Comparison of ENCODE assay signal across 26 cellular contexts in the genomic region with DNA sequence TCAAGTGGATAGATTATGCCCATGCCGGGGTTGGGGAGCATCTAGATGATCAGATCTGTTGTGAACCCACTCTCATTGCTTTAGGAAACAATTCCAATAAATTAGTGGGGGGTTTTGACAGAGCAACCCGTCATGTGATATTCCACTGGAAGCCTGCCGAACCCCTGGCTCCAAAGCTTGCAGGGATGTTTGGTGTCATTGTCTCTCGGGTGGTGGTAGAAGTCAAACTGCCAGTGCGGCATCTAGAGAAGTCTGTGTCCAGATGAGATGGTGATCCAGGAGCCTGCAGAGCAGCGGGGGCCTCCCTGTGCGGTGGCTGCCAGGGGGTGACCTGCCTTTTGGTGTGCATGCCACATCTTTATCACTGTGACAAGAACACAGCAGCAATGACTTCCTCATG.
DNase-seq lines count a peak whose midpoint lies in the region; ATAC-seq and TF ChIP-seq lines count a peak whose summit lies in the region.
"Had no signal": no experiment of that assay in that cellular context is flagged by ENCODE, and none has a peak within 500 bp of the region (broad histone marks: within the 10 kb centered on the region; RNA-seq: fewer than 3 reads in every experiment).

No MANE protein-coding gene starts in this region.

- intact Hi-C loops in A673 (cut with micrococcal nuclease; ENCODE audit: unreplicated experiment) = loop anchor here (5.0 kb wide), 2 partner anchors 160 to 185 kb away; no protein-coding TSS in a partner anchor

- H3K4me3 Mint-ChIP-seq in endodermal cell (no peak overlapping the region), osteocyte (ENCODE audit: unreplicated experiment) (no peak overlapping the region)
- H3K4me3 Mint-ChIP-seq: CD4-positive, alpha-beta T cell; GM23338; HFFc6 had no signal

- no peak for TF ChIP-seq CTCF in A673 (conservative IDR thresholded peaks at IDR 0.05; ENCODE audit: low read depth, low read length)
- no peak for TF ChIP-seq CTCF in endodermal cell (conservative IDR thresholded peaks at IDR 0.05)
- TF ChIP-seq CTCF in osteocyte (IDR thresholded peaks at IDR 0.05) = no peak
- no peak for TF ChIP-seq CTCF in smooth muscle cell (IDR thresholded peaks at IDR 0.05; ENCODE audit: borderline replicate concordance, insufficient read depth, poor library complexity, severe bottlenecking)

- H3K4me2 ChIP-seq in smooth muscle cell = no peak overlapping the region
- H3K4me2 ChIP-seq: BLaER1 treated with 17β-estradiol and CSF1 and Interleukin-3, amounts not matched to agents 10 nM and 100 nM; GM23338 had no signal

- POLR2A ChIA-PET in A673 (lab: Charles Lee; ENCODE audit: low non-redundant PET) = no interaction called here

- ATAC-seq in GM18858 (IDR thresholded peaks at IDR 0.05; ENCODE audit: unreplicated experiment) = no peak
- ATAC-seq: GM23338, HepG2, K562, Panc1 had no signal

- no peak overlapping the region for H3K27ac Mint-ChIP-seq in endodermal cell
- no peak overlapping the region for H3K27ac Mint-ChIP-seq in osteocyte (ENCODE audit: unreplicated experiment)
- H3K27ac Mint-ChIP-seq: CD4-positive, alpha-beta T cell; GM23338; HFFc6 had no signal

- H3K36me3 Mint-ChIP-seq in endodermal cell (ENCODE audit: low read depth) = no peaks in the 10 kb centered on the region
- H3K36me3 Mint-ChIP-seq in osteocyte (ENCODE audit: unreplicated experiment) = no peaks in the 10 kb centered on the region

- 91 to 100% methylated on average over 5 to 7 of the region's 7 CpGs for WGBS in endodermal cell (ENCODE audit: insufficient coverage in 1 of 2, insufficient read length in 1 of 2), 2 experiments
- WGBS in smooth muscle cell (ENCODE audit: low lambda C conversion rate) = 95% methylated on average over 7 of the region's 7 CpGs

- CTCF ChIA-PET in A673 (lab: Charles Lee) = no interaction called here

- H3K36me3 ChIP-seq in A673 (ENCODE audit: insufficient read depth, low read length, poor library complexity, severe bottlenecking) (no peaks in the 10 kb centered on the region), endodermal cell (ENCODE audit: control insufficient read depth, insufficient read depth, low read length) (no peaks in the 10 kb centered on the region), smooth muscle cell (ENCODE audit: low read depth) (no peaks in the 10 kb centered on the region)
- H3K36me3 ChIP-seq: BLaER1 treated with 17β-estradiol and CSF1 and Interleukin-3, amounts not matched to agents 10 nM and 100 nM; HAP-1 had no signal

- H3K9ac ChIP-seq in endodermal cell (ENCODE audit: extremely low read depth, low read length, poor library complexity, severe bottlenecking) = no peak overlapping the region
- no peak overlapping the region for H3K9ac ChIP-seq in smooth muscle cell (ENCODE audit: low read depth)
- H3K9ac ChIP-seq: BLaER1 treated with 17β-estradiol and CSF1 and Interleukin-3, amounts not matched to agents 10 nM and 100 nM had no signal

- H3K27me3 Mint-ChIP-seq in endodermal cell (ENCODE audit: insufficient read depth) (no peaks in the 10 kb centered on the region), osteocyte (ENCODE audit: unreplicated experiment) (no peaks in the 10 kb centered on the region)
- H3K27me3 Mint-ChIP-seq: CD4-positive, alpha-beta T cell had no signal

- peaks cover 9% of the 10 kb centered on the region for H3F3A ChIP-seq in smooth muscle cell (ENCODE audit: low read depth)

- H2AFZ ChIP-seq in smooth muscle cell (ENCODE audit: low read depth) = no peak overlapping the region
- H2AFZ ChIP-seq: GM23338 had no signal

- H3K4me1 Mint-ChIP-seq in endodermal cell (peaks cover 24% of the 10 kb centered on the region), osteocyte (ENCODE audit: unreplicated experiment) (peaks cover 32% of the 10 kb centered on the region)
- H3K4me1 Mint-ChIP-seq: GM23338 had no signal

- H3K27ac ChIP-seq in A673 (ENCODE audit: low read depth, low read length, poor library complexity, severe bottlenecking) = peak overlapping the region; percentile 39
- no peak overlapping the region for H3K27ac ChIP-seq in endodermal cell (ENCODE audit: low read depth, low read length)
- H3K27ac ChIP-seq in smooth muscle cell (ENCODE audit: low read depth) = no peak overlapping the region
- H3K27ac ChIP-seq: BLaER1 treated with 17β-estradiol and CSF1 and Interleukin-3, amounts not matched to agents 10 nM and 100 nM had no signal

- H3K79me2 ChIP-seq in smooth muscle cell (ENCODE audit: low read depth) = no peaks in the 10 kb centered on the region

- H3K9me3 ChIP-seq in A673 (ENCODE audit: low read depth, low read length, poor library complexity, severe bottlenecking) (no peaks in the 10 kb centered on the region), endodermal cell (ENCODE audit: control insufficient read depth, low read length) (no peaks in the 10 kb centered on the region), smooth muscle cell (replicated peaks; ENCODE audit: low read depth) (no peaks in the 10 kb centered on the region)
- H3K9me3 ChIP-seq: BLaER1 treated with 17β-estradiol and CSF1 and Interleukin-3, amounts not matched to agents 10 nM and 100 nM; HAP-1 had no signal

- no peaks in the 10 kb centered on the region for H4K20me1 ChIP-seq in smooth muscle cell (ENCODE audit: low read depth)
- H4K20me1 ChIP-seq: BLaER1 treated with 17β-estradiol and CSF1 and Interleukin-3, amounts not matched to agents 10 nM and 100 nM had no signal

- no peak overlapping the region for H3K4me3 ChIP-seq in A673 (ENCODE audit: low read depth, low read length, poor library complexity, severe bottlenecking)
- H3K4me3 ChIP-seq in endodermal cell (ENCODE audit: low read length) = no peak overlapping the region
- no peak overlapping the region for H3K4me3 ChIP-seq in smooth muscle cell
- H3K4me3 ChIP-seq: BLaER1 treated with 17β-estradiol and CSF1 and Interleukin-3, amounts not matched to agents 10 nM and 100 nM; GM23338; HAP-1; K562 had no signal

- H3K9me3 Mint-ChIP-seq in endodermal cell (no peaks in the 10 kb centered on the region), osteocyte (ENCODE audit: unreplicated experiment) (no peaks in the 10 kb centered on the region)

- H3K4me1 ChIP-seq in A673 (ENCODE audit: insufficient read depth, low read length, poor library complexity, severe bottlenecking) (peaks cover 47% of the 10 kb centered on the region), endodermal cell (ENCODE audit: control insufficient read depth, insufficient read depth, low read length) (peaks cover 6% of the 10 kb centered on the region), smooth muscle cell (ENCODE audit: low read depth) (peaks cover 21% of the 10 kb centered on the region)
- H3K4me1 ChIP-seq: BLaER1 treated with 17β-estradiol and CSF1 and Interleukin-3, amounts not matched to agents 10 nM and 100 nM; HAP-1 had no signal

- DNase-seq in A673 (ENCODE audit: low spot score) = no peak
- peak; percentile 44 for DNase-seq in endodermal cell
- peak; percentile 49 for DNase-seq in medulla oblongata (ENCODE audit: extremely low spot score)
- DNase-seq in osteocyte (ENCODE audit: extremely low spot score, unreplicated experiment) = peak; percentile 66
- no peak for DNase-seq in RPMI8226
- DNase-seq in germinal center (ENCODE audit: low spot score) = no peak
- DNase-seq in smooth muscle cell (lab: John Stamatoyannopoulos, UW; ENCODE audit: unreplicated experiment) = no peak
- DNase-seq: 8988T; CD4-positive, alpha-beta T cell; HFFc6; Kasumi-1; MV-4-11; NCI-H1105; NCI-H1436 treated with DMSO at 0.1 percent for 48 hours; NCI-H187 treated with DMSO at 0.1 percent for 48 hours; NCI-H2171 treated with DMSO at 0.1 percent for 48 hours; NCI-H524; NCI-H774; SHP77 treated with DMSO at 0.1 percent for 48 hours had no signal

- no peaks in the 10 kb centered on the region for H3K27me3 ChIP-seq in A673 (replicated peaks; ENCODE audit: insufficient read depth, low read depth, low read length, poor library complexity)
- no peaks in the 10 kb centered on the region for H3K27me3 ChIP-seq in endodermal cell (ENCODE audit: control insufficient read depth, insufficient read depth, low read length, poor library complexity, severe bottlenecking)
- H3K27me3 ChIP-seq in smooth muscle cell (ENCODE audit: low read depth) = no peaks in the 10 kb centered on the region
- H3K27me3 ChIP-seq: BLaER1 treated with 17β-estradiol and CSF1 and Interleukin-3, amounts not matched to agents 10 nM and 100 nM had no signal

- BruUV-seq in A673 (replicated peaks; lab: Mats Ljungman, UMichigan) = no TSS peak

Comparison
In these comparisons a context has a peak if more than half of its experiments do, and no peak if none do; other contexts are left out.
1. DNase-seq: peak in endodermal cell (single experiment), medulla oblongata (single experiment) and osteocyte (single experiment); none in A673 (single experiment), RPMI8226 (single experiment), germinal center (single experiment) and smooth muscle cell (single experiment).